Comparison of ENCODE assay signal across 7 cellular contexts in genomic region chr9:72526901-72527800, GRCh38. TPM values are rescaled to one million over a fixed set of nuclear protein-coding genes. Genes with fewer than 3 reads are reported as not detected.
A peak's percentile ranks its signal among the peaks of the same experiment; 100 is the strongest.
DNase-seq lines count a peak whose midpoint lies in the region; ATAC-seq, FAIRE-seq and TF ChIP-seq lines count a peak whose summit lies in the region.

No MANE protein-coding gene starts in this region.

- intact Hi-C loops in esophagus squamous epithelium (cut with DNase I) = no loop called here
- intact Hi-C loops in natural killer cell (cut with micrococcal nuclease) = no loop called here

- H3K27ac ChIP-seq in esophagus squamous epithelium = peak overlapping the region; percentile 46 to 89 (median 80)

- H3K4me1 ChIP-seq in esophagus squamous epithelium = peaks cover 23 to 45% (median 25%) of the 10 kb centered on the region in 3 donors

- peaks cover 10 to 11% of the 10 kb centered on the region in 2 donors for H3K4me1 Mint-ChIP-seq in natural killer cell
- H3K4me1 Mint-ChIP-seq in stimulated activated memory B cell treated with anti-CD40 and anti-IgM and Interleukin-4, amounts not matched to agents 10 μg/mL and 1 μg/mL and 100 μg/mL, for 72 hours = peaks cover 18% of the 10 kb centered on the region

- no peak for TF ChIP-seq CTCF in esophagus squamous epithelium (IDR thresholded peaks at IDR 0.05)
- TF ChIP-seq CTCF in natural killer cell (IDR thresholded peaks at IDR 0.05) = no peak

- no peaks in the 10 kb centered on the region for H3K36me3 ChIP-seq in esophagus squamous epithelium

- ATAC-seq in HG02588 (IDR thresholded peaks at IDR 0.05; ENCODE audit: unreplicated experiment) (peak; percentile 45), natural killer cell (peak; percentile 63 to 83 (median 80))
- peak; percentile 85 for ATAC-seq in stimulated activated memory B cell treated with anti-CD40 and anti-IgM and Interleukin-4, amounts not matched to agents 10 μg/mL and 1 μg/mL and 100 μg/mL, for 72 hours

- FAIRE-seq in GM18507 (lab: Jason Lieb, UNC) = peak; percentile 12

- WGBS in esophagus squamous epithelium, 2 donors = 5 to 12% methylated on average over 14 to 17 of the region's 19 CpGs

- peak overlapping the region; percentile 67 for H3K4me3 Mint-ChIP-seq in natural killer cell
- peak overlapping the region; percentile 77 for H3K4me3 Mint-ChIP-seq in stimulated activated memory B cell treated with anti-CD40 and anti-IgM and Interleukin-4, amounts not matched to agents 10 μg/mL and 1 μg/mL and 100 μg/mL, for 72 hours

- no peaks in the 10 kb centered on the region for H3K9me3 Mint-ChIP-seq in natural killer cell
- no peaks in the 10 kb centered on the region for H3K9me3 Mint-ChIP-seq in stimulated activated memory B cell treated with anti-CD40 and anti-IgM and Interleukin-4, amounts not matched to agents 10 μg/mL and 1 μg/mL and 100 μg/mL, for 72 hours

- H3K27me3 ChIP-seq in esophagus squamous epithelium = no peaks in the 10 kb centered on the region

- H3K36me3 Mint-ChIP-seq in natural killer cell = no peaks in the 10 kb centered on the region
- no peaks in the 10 kb centered on the region for H3K36me3 Mint-ChIP-seq in stimulated activated memory B cell treated with anti-CD40 and anti-IgM and Interleukin-4, amounts not matched to agents 10 μg/mL and 1 μg/mL and 100 μg/mL, for 72 hours

- TF ChIP-seq POLR2A in esophagus squamous epithelium (IDR thresholded peaks at IDR 0.05) = peak in 1 of 4 donors; percentile 54

- H3K4me3 ChIP-seq in esophagus squamous epithelium = peak overlapping the region; percentile 7 to 50 (median 28)

- DNase-seq in GM18507 (ENCODE audit: extremely low spot score, insufficient read length, low read depth) (no peak), NCI-H226 (peak; percentile 89), esophagus squamous epithelium (lab: John Stamatoyannopoulos, UW) (no peak), natural killer cell (peak; percentile 15)
- peak; percentile 76 for DNase-seq in activated T-cell treated with anti-CD3 and anti-CD28 coated beads, Interleukin-2, amount 50 U/mL, for 1 hour

- H3K9me3 ChIP-seq in esophagus squamous epithelium = no peaks in the 10 kb centered on the region

- H3K27ac Mint-ChIP-seq in natural killer cell = peak overlapping the region in 1 of 2 donors; percentile 87
- peak overlapping the region; percentile 80 for H3K27ac Mint-ChIP-seq in stimulated activated memory B cell treated with anti-CD40 and anti-IgM and Interleukin-4, amounts not matched to agents 10 μg/mL and 1 μg/mL and 100 μg/mL, for 72 hours

- peaks cover 8 to 13% of the 10 kb centered on the region in 2 donors for H3K27me3 Mint-ChIP-seq in natural killer cell (ENCODE audit: low read depth in 2 of 2)
- H3K27me3 Mint-ChIP-seq in stimulated activated memory B cell treated with anti-CD40 and anti-IgM and Interleukin-4, amounts not matched to agents 10 μg/mL and 1 μg/mL and 100 μg/mL, for 72 hours = no peaks in the 10 kb centered on the region

RNA-seq across cellular contexts. Expression of gene TMC1, which starts 5.7 kb away (rescaled TPM):
- total RNA-seq in esophagus squamous epithelium = 1 to 10 TPM in 3 of 4 donors, not detected in 1; 1.1 to 3.1 (median 1.5) TPM
- not detected for total RNA-seq in natural killer cell

Comparison
In these comparisons a context has a peak if more than half of its experiments do, and no peak if none do; other contexts are left out.
1. DNase-seq: peak in NCI-H226 (single experiment), activated T-cell treated with anti-CD3 and anti-CD28 coated beads, Interleukin-2, amount 50 U/mL, for 1 hour (single experiment) and natural killer cell (single experiment); none in GM18507 (single experiment) and esophagus squamous epithelium (single experiment).
2. Peak in every context shown above with its lines, with median percentiles within 50 percentile points of each other: ATAC-seq.